1 cellular context compared by ENCODE assay signal in genomic region chr7:50552921-50553320, GRCh38.
TF ChIP-seq lines count a peak whose summit lies in the region.

No MANE protein-coding gene starts in this region.

TF ChIP-seq in HepG2, 621 proteins besides CTCF, POLR2A, EP300 and RAD21 (continued from another document):
- no peak for TF ChIP-seq PRDM15 (CRISPR knock-in tag; IDR thresholded peaks at IDR 0.05)
- no peak for TF ChIP-seq ZNF598 (CRISPR knock-in tag; IDR thresholded peaks at IDR 0.05; ENCODE audit: borderline replicate concordance)
- TF ChIP-seq NFYB (CRISPR knock-in tag; IDR thresholded peaks at IDR 0.05), result no peak
- TF ChIP-seq ZNF512 (CRISPR knock-in tag; IDR thresholded peaks at IDR 0.05), result no peak
- no peak for TF ChIP-seq ZSCAN30 (CRISPR knock-in tag; IDR thresholded peaks at IDR 0.05)
- TF ChIP-seq ZNF329 (CRISPR knock-in tag; IDR thresholded peaks at IDR 0.05; ENCODE audit: low read depth), result no peak
- no peak for TF ChIP-seq ZNF354B (CRISPR knock-in tag; IDR thresholded peaks at IDR 0.05)
- TF ChIP-seq YEATS2 (CRISPR knock-in tag; IDR thresholded peaks at IDR 0.05; ENCODE audit: borderline replicate concordance), result no peak; the same call in 1 of the 2 replicates
- no peak for TF ChIP-seq ZBTB34 (CRISPR knock-in tag; IDR thresholded peaks at IDR 0.05)
- TF ChIP-seq TBX3 (IDR thresholded peaks at IDR 0.05; ENCODE audit: borderline replicate concordance), result no peak
- no peak for TF ChIP-seq TBX2 (CRISPR knock-in tag; IDR thresholded peaks at IDR 0.05; ENCODE audit: borderline replicate concordance)
- TF ChIP-seq ZBTB2 (CRISPR knock-in tag; IDR thresholded peaks at IDR 0.05; ENCODE audit: low read depth), result no peak
- TF ChIP-seq SNAPC4 (CRISPR knock-in tag; IDR thresholded peaks at IDR 0.05), result no peak
- TF ChIP-seq SMARCE1 (IDR thresholded peaks at IDR 0.05; ENCODE audit: borderline replicate concordance), result no peak
- no peak for TF ChIP-seq CHD2 (IDR thresholded peaks at IDR 0.05; ENCODE audit: low read depth, low read length)
- TF ChIP-seq RARG (CRISPR knock-in tag; IDR thresholded peaks at IDR 0.05; ENCODE audit: low read depth), result no peak
- TF ChIP-seq KDM5A (IDR thresholded peaks at IDR 0.05; ENCODE audit: borderline replicate concordance, low read length), result no peak
- TF ChIP-seq DMAP1 (CRISPR knock-in tag; IDR thresholded peaks at IDR 0.05), result no peak
- no peak for TF ChIP-seq FLYWCH1 (CRISPR knock-in tag; IDR thresholded peaks at IDR 0.05)
- no peak for TF ChIP-seq IRF9 (CRISPR knock-in tag; IDR thresholded peaks at IDR 0.05; ENCODE audit: borderline replicate concordance)
- no peak for TF ChIP-seq NCOR1 (IDR thresholded peaks at IDR 0.05; ENCODE audit: borderline replicate concordance, low read length)
- no peak for TF ChIP-seq ZNF839 (CRISPR knock-in tag; IDR thresholded peaks at IDR 0.05; ENCODE audit: borderline replicate concordance)
- no peak for TF ChIP-seq PLSCR1 (CRISPR knock-in tag; IDR thresholded peaks at IDR 0.05; ENCODE audit: borderline replicate concordance)
- TF ChIP-seq CREB3 (CRISPR knock-in tag; IDR thresholded peaks at IDR 0.05), result no peak
- no peak for TF ChIP-seq ZNF256 (CRISPR knock-in tag; conservative IDR thresholded peaks at IDR 0.05)
- no peak for TF ChIP-seq ZNF782 (CRISPR knock-in tag; IDR thresholded peaks at IDR 0.05; ENCODE audit: borderline replicate concordance)
- no peak for TF ChIP-seq ZNF749 (CRISPR knock-in tag; IDR thresholded peaks at IDR 0.05; ENCODE audit: borderline replicate concordance)
- no peak for TF ChIP-seq CENPBD1 (CRISPR knock-in tag; IDR thresholded peaks at IDR 0.05; ENCODE audit: borderline replicate concordance, low read depth)
